13 cellular contexts compared by ENCODE assay signal in genomic region chr11:115645631-115646271, GRCh38.
DNase-seq lines count a peak whose midpoint lies in the region; ATAC-seq and TF ChIP-seq lines count a peak whose summit lies in the region.
"Had no signal": no experiment of that assay in that cellular context is flagged by ENCODE, and none has a peak within 500 bp of the region (broad histone marks: within the 10 kb centered on the region; RNA-seq: fewer than 3 reads in every experiment).

No MANE protein-coding gene starts in this region.

- WGBS in endodermal cell (ENCODE audit: insufficient coverage in 1 of 2, insufficient read length in 1 of 2), 2 experiments: 63 to 69% methylated on average over 19 to 26 of the region's 26 CpGs

- H3K36me3 ChIP-seq in right atrium auricular region (no peaks in the 10 kb centered on the region), endodermal cell (ENCODE audit: control insufficient read depth, insufficient read depth, low read length) (no peaks in the 10 kb centered on the region)
- H3K36me3 ChIP-seq: brain microvascular endothelial cell had no signal

- DNase-seq in Right ventricle myocardium inferior (ENCODE audit: missing footprints) (no peak), right atrium auricular region (ENCODE audit: low spot score) (no peak), endodermal cell (peak; percentile 96), left kidney (ENCODE audit: low read depth, low spot score) (peak; percentile 82), NCI-H226 (no peak)
- no peak for DNase-seq in activated CD4-positive, alpha-beta T cell treated with anti-CD3 and anti-CD28 coated beads for 1 hour
- DNase-seq in activated T-cell treated with anti-CD3 and anti-CD28 coated beads, Interleukin-2, amount 50 U/mL, for 4 hours: no peak
- DNase-seq: activated CD4-positive, alpha-beta T cell treated with anti-CD3 and anti-CD28 coated beads, Interleukin-2, amount 10 ng/mL, durations not matched to agents 24 days and 14 days; activated effector memory CD4-positive, alpha-beta T cell treated with Interleukin-2 at 50 U/mL for 16 hours; brain microvascular endothelial cell; Calu3; T-helper 2 cell had no signal

- H3K4me1 Mint-ChIP-seq in endodermal cell: peaks cover 33% of the 10 kb centered on the region
- no peaks in the 10 kb centered on the region for H3K4me1 Mint-ChIP-seq in activated T-cell treated with anti-CD3 and anti-CD28 coated beads, Interleukin-2, amount 50 U/mL, for 4 hours (ENCODE audit: low read depth)
- H3K4me1 Mint-ChIP-seq: activated CD4-positive, alpha-beta T cell treated with anti-CD3 and anti-CD28 coated beads, Interleukin-2, amount 10 ng/mL, durations not matched to agents 24 days and 14 days had no signal

- no peak overlapping the region for H3K27ac ChIP-seq in right atrium auricular region
- H3K27ac ChIP-seq in endodermal cell (ENCODE audit: low read depth, low read length): no peak overlapping the region
- H3K27ac ChIP-seq: brain microvascular endothelial cell had no signal

- intact Hi-C loops in Right ventricle myocardium inferior (cut with DNase I): no loop called here

- H3K4me1 ChIP-seq in right atrium auricular region (no peaks in the 10 kb centered on the region), endodermal cell (ENCODE audit: control insufficient read depth, insufficient read depth, low read length) (peaks cover 26% of the 10 kb centered on the region)

- H3K27me3 ChIP-seq in right atrium auricular region (no peaks in the 10 kb centered on the region), endodermal cell (ENCODE audit: control insufficient read depth, insufficient read depth, low read length, poor library complexity, severe bottlenecking) (peaks cover 46% of the 10 kb centered on the region)
- H3K27me3 ChIP-seq: brain microvascular endothelial cell had no signal

- H3K4me3 ChIP-seq in right atrium auricular region (no peak overlapping the region), endodermal cell (ENCODE audit: low read length) (no peak overlapping the region)

- ATAC-seq in Right ventricle myocardium inferior (peak; percentile 74), HG02759 (IDR thresholded peaks at IDR 0.05; ENCODE audit: unreplicated experiment) (no peak)
- no peak for ATAC-seq in activated T-cell treated with anti-CD3 and anti-CD28 coated beads, Interleukin-2, amount 50 U/mL, for 4 hours

- H3K36me3 Mint-ChIP-seq in endodermal cell (ENCODE audit: low read depth): no peaks in the 10 kb centered on the region
- no peaks in the 10 kb centered on the region for H3K36me3 Mint-ChIP-seq in activated T-cell treated with anti-CD3 and anti-CD28 coated beads, Interleukin-2, amount 50 U/mL, for 4 hours (ENCODE audit: insufficient read depth)

- no peak overlapping the region for H3K9ac ChIP-seq in endodermal cell (ENCODE audit: extremely low read depth, low read length, poor library complexity, severe bottlenecking)

- no peaks in the 10 kb centered on the region for H3K9me3 ChIP-seq in right atrium auricular region
- H3K9me3 ChIP-seq in endodermal cell (ENCODE audit: control insufficient read depth, low read length): no peaks in the 10 kb centered on the region

- no peaks in the 10 kb centered on the region for H3K9me3 Mint-ChIP-seq in endodermal cell
- H3K9me3 Mint-ChIP-seq in activated T-cell treated with anti-CD3 and anti-CD28 coated beads, Interleukin-2, amount 50 U/mL, for 4 hours: no peaks in the 10 kb centered on the region
- H3K9me3 Mint-ChIP-seq: activated CD4-positive, alpha-beta T cell treated with anti-CD3 and anti-CD28 coated beads, Interleukin-2, amount 10 ng/mL, durations not matched to agents 24 days and 14 days had no signal

- H3K27me3 Mint-ChIP-seq in endodermal cell (ENCODE audit: insufficient read depth): peaks cover 30% of the 10 kb centered on the region
- peaks cover 13% of the 10 kb centered on the region for H3K27me3 Mint-ChIP-seq in activated T-cell treated with anti-CD3 and anti-CD28 coated beads, Interleukin-2, amount 50 U/mL, for 4 hours (ENCODE audit: low read depth)
- H3K27me3 Mint-ChIP-seq: activated CD4-positive, alpha-beta T cell treated with anti-CD3 and anti-CD28 coated beads, Interleukin-2, amount 10 ng/mL, durations not matched to agents 24 days and 14 days had no signal

- peak overlapping the region; percentile 49 for H3K4me3 Mint-ChIP-seq in endodermal cell
- no peak overlapping the region for H3K4me3 Mint-ChIP-seq in activated T-cell treated with anti-CD3 and anti-CD28 coated beads, Interleukin-2, amount 50 U/mL, for 4 hours
- H3K4me3 Mint-ChIP-seq: activated CD4-positive, alpha-beta T cell treated with anti-CD3 and anti-CD28 coated beads, Interleukin-2, amount 10 ng/mL, durations not matched to agents 24 days and 14 days had no signal

- no peak for TF ChIP-seq CTCF in right atrium auricular region (IDR thresholded peaks at IDR 0.05)
- no peak for TF ChIP-seq CTCF in endodermal cell (conservative IDR thresholded peaks at IDR 0.05)

- H3K27ac Mint-ChIP-seq in endodermal cell: peak overlapping the region; percentile 71
- H3K27ac Mint-ChIP-seq: activated CD4-positive, alpha-beta T cell treated with anti-CD3 and anti-CD28 coated beads, Interleukin-2, amount 10 ng/mL, durations not matched to agents 24 days and 14 days had no signal

Comparison
In these comparisons a context has a peak if more than half of its experiments do, and no peak if none do; other contexts are left out.
1. DNase-seq: peak in endodermal cell (single experiment) and left kidney (single experiment); none in Right ventricle myocardium inferior (single experiment), right atrium auricular region (single experiment), activated CD4-positive, alpha-beta T cell treated with anti-CD3 and anti-CD28 coated beads for 1 hour (single experiment), activated T-cell treated with anti-CD3 and anti-CD28 coated beads, Interleukin-2, amount 50 U/mL, for 4 hours (single experiment) and NCI-H226 (single experiment).